28 cellular contexts compared by ENCODE assay signal in genomic region chr6:23499549-23499948, GRCh38.
"Had no signal": no experiment of that assay in that cellular context is flagged by ENCODE, and none has a peak within 500 bp of the region (broad histone marks: within the 10 kb centered on the region; RNA-seq: fewer than 3 reads in every experiment).

No MANE protein-coding gene starts in this region.

- H3K9ac ChIP-seq: KMS-11, SK-N-SH had no signal

- H3K4me2 ChIP-seq: KMS-11, SK-N-SH had no signal

- ATAC-seq: activated T-helper 17 cell treated with anti-CD3 and anti-CD28 coated beads, Interleukin-2, amount 50 U/mL, for 72 hours had no signal

- H3K9me3 ChIP-seq: MG63, Peyer's patch, SJCRH30, SK-N-SH had no signal

- H3K4me3 ChIP-seq: cardiac muscle cell, MG63, Peyer's patch, SJCRH30 had no signal

- FAIRE-seq: astrocyte, colon had no signal

- H3K27me3 ChIP-seq: cardiac muscle cell, MG63, Peyer's patch, SJCRH30 had no signal

- DNase-seq: activated CD4-positive, alpha-beta memory T cell treated with anti-CD3 and anti-CD28 coated beads, Interleukin-2, amount 10 ng/mL, durations not matched to agents 7 days and 5 days; activated CD4-positive, alpha-beta T cell treated with anti-CD3 and anti-CD28 coated beads, Interleukin-2, amount 10 ng/mL, durations not matched to agents 7 days and 5 days; activated CD4-positive, CD25-positive, alpha-beta regulatory T cell; activated gamma-delta T cell; activated naive CD4-positive, alpha-beta T cell treated with anti-CD3 and anti-CD28 coated beads for 36 hours; activated T-cell treated with anti-CD3 and anti-CD28 coated beads for 4 hours; activated T-cell treated with anti-CD3 and anti-CD28 coated beads, Interleukin-2, amount 50 U/mL, for 48 hours; amygdala; cerebellar nuclear complex; MG63; MV-4-11; NCI-H1105 treated with DMSO at 0.1 percent for 48 hours; NCI-H1436 treated with DMSO at 0.1 percent for 48 hours; NCI-H187 treated with DMSO at 0.1 percent for 48 hours; NCI-H2107; NCI-H82; Peyer's patch; Right ventricle myocardium superior; SJCRH30; SK-N-SH; T-helper 1 cell had no signal

- H3K4me1 ChIP-seq: Peyer's patch, SJCRH30 had no signal

- H3K36me3 ChIP-seq: cardiac muscle cell, MG63, Peyer's patch, SJCRH30 had no signal

- H3K27ac ChIP-seq: cardiac muscle cell, KMS-11, Peyer's patch, RWPE1, SJCRH30, VCaP had no signal
